Comparison of ENCODE assay signal across 8 cellular contexts in genomic region chr9:129436751-129437625, GRCh38.
DNase-seq lines count a peak whose midpoint lies in the region; ATAC-seq and TF ChIP-seq lines count a peak whose summit lies in the region.

No MANE protein-coding gene starts in this region.

- H3K4me3 ChIP-seq in OCI-LY3 (ENCODE audit: low read length): peak overlapping the region; percentile 24; the same call in 1 of the 2 replicates
- peak overlapping the region; percentile 43 for H3K4me3 ChIP-seq in right cardiac atrium (ENCODE audit: low read length)

- no peak for TF ChIP-seq CTCF in OCI-LY3 (IDR thresholded peaks at IDR 0.05; ENCODE audit: low read depth, low read length)
- TF ChIP-seq CTCF in progenitor cell of endocrine pancreas (IDR thresholded peaks at IDR 0.05; ENCODE audit: unreplicated experiment): no peak

- H3K9ac ChIP-seq in OCI-LY3 (ENCODE audit: low read length): no peak overlapping the region

- peaks cover 57% of the 10 kb centered on the region for H3K27me3 Mint-ChIP-seq in progenitor cell of endocrine pancreas

- H2AFZ ChIP-seq in OCI-LY3 (ENCODE audit: low read depth, low read length): no peak overlapping the region

- no peaks in the 10 kb centered on the region for H3K36me3 ChIP-seq in OCI-LY3 (replicated peaks; ENCODE audit: low read depth, low read length)

- peak; percentile 84 to 86 for ATAC-seq in right cardiac atrium
- no peak for ATAC-seq in HG03469 (IDR thresholded peaks at IDR 0.05; ENCODE audit: unreplicated experiment)

- H3K9me3 Mint-ChIP-seq in progenitor cell of endocrine pancreas (ENCODE audit: low read depth): no peaks in the 10 kb centered on the region

- no peaks in the 10 kb centered on the region for H4K20me1 ChIP-seq in OCI-LY3 (ENCODE audit: insufficient read depth, low read length)

- H3K9me3 ChIP-seq in OCI-LY3 (ENCODE audit: insufficient read depth, low read length): no peaks in the 10 kb centered on the region
- no peaks in the 10 kb centered on the region for H3K9me3 ChIP-seq in right cardiac atrium (ENCODE audit: control insufficient read depth, low read length)

- H3K4me2 ChIP-seq in OCI-LY3 (ENCODE audit: low read length): peak overlapping the region; percentile 28

- H3K27ac ChIP-seq in OCI-LY3 (ENCODE audit: low read length) (no peak overlapping the region), angular gyrus (ENCODE audit: low read depth, low read length) (peak overlapping the region; percentile 97), right cardiac atrium (ENCODE audit: low read length) (peak overlapping the region; percentile 40)

- H3K4me3 Mint-ChIP-seq in progenitor cell of endocrine pancreas (ENCODE audit: low read depth): peak overlapping the region; percentile 65

- H3K79me2 ChIP-seq in OCI-LY3 (ENCODE audit: low read length): no peaks in the 10 kb centered on the region

- intact Hi-C loops in right cardiac atrium (cut with DNase I): no loop called here

- 4% methylated on average over 78 of the region's 78 CpGs for WGBS in right cardiac atrium

- H3K27me3 ChIP-seq in OCI-LY3 (ENCODE audit: low read depth, low read length): no peaks in the 10 kb centered on the region; the same call in 1 of the 2 replicates
- no peaks in the 10 kb centered on the region for H3K27me3 ChIP-seq in right cardiac atrium (ENCODE audit: control insufficient read depth, insufficient read depth)

- no peaks in the 10 kb centered on the region for H3K36me3 Mint-ChIP-seq in progenitor cell of endocrine pancreas (ENCODE audit: insufficient read depth)

- H3K27ac Mint-ChIP-seq in progenitor cell of endocrine pancreas: peak overlapping the region; percentile 69

- H3K4me1 ChIP-seq in OCI-LY3 (ENCODE audit: low read length): no peaks in the 10 kb centered on the region
- peaks cover 5% of the 10 kb centered on the region for H3K4me1 ChIP-seq in right cardiac atrium (ENCODE audit: control insufficient read depth, insufficient read depth, low read length)

- DNase-seq in GDM1 (lab: John Stamatoyannopoulos, UW) (peak; percentile 19), right cardiac atrium (peak; percentile 75 to 94 (median 93)), progenitor cell of endocrine pancreas (ENCODE audit: low spot score, unreplicated experiment) (no peak), COLO829 (ENCODE audit: low spot score) (no peak), H4 (ENCODE audit: low spot score) (no peak)

- H3K4me1 Mint-ChIP-seq in progenitor cell of endocrine pancreas (ENCODE audit: low read depth): peaks cover 16% of the 10 kb centered on the region

Comparison
In these comparisons a context has a peak if more than half of its experiments do, and no peak if none do; other contexts are left out.
1. DNase-seq: peak in GDM1 (single experiment) and right cardiac atrium (3 of 3); none in progenitor cell of endocrine pancreas (single experiment), COLO829 (single experiment) and H4 (single experiment).